Comparison of ENCODE assay signal across 8 cellular contexts in the genomic region with DNA sequence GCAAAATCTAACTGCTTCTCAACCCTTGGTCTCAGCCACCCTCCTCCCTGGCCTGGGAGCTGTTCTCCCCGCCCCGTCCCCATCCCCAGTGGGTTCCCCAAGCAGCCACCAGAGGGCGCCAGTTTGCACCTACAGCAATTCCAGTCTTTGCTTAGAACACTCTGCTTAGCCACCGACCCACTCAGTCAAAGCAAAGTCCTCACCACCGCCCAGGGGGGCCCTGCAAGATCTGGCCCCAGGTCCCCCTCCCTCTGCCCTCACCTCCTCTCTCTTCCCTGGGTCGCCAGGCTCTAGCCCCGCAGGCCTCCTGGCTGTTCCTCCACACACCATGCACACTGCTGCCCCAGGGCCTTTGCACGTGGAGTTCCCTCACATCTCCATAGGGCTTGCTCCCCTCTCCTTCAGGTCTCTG. TPM values are rescaled to one million over a fixed set of nuclear protein-coding genes. Genes with fewer than 3 reads are reported as not detected.
A peak's percentile ranks its signal among the peaks of the same experiment; 100 is the strongest.
DNase-seq lines count a peak whose midpoint lies in the region; ATAC-seq, FAIRE-seq and TF ChIP-seq lines count a peak whose summit lies in the region.

No MANE protein-coding gene starts in this region.

- ATAC-seq in HG02798 (IDR thresholded peaks at IDR 0.05; ENCODE audit: poor library complexity, unreplicated experiment) = no peak

- no peak overlapping the region for H2BK15ac ChIP-seq in neuronal stem cell (ENCODE audit: low read length)

- H4K20me1 ChIP-seq in fibroblast of lung (ENCODE audit: control insufficient read depth, extremely low read depth, insufficient read depth, low read length) = no peaks in the 10 kb centered on the region

- H2AK5ac ChIP-seq in neuronal stem cell (ENCODE audit: low read depth, low read length) = no peak overlapping the region

- no peak overlapping the region for H3K4ac ChIP-seq in neuronal stem cell (ENCODE audit: low read length)

- H3K27ac ChIP-seq in fibroblast of lung (ENCODE audit: insufficient read depth, low read length) = no peak overlapping the region
- no peak overlapping the region for H3K27ac ChIP-seq in neuronal stem cell (replicated peaks; ENCODE audit: low read length)
- no peak overlapping the region for H3K27ac ChIP-seq in tibial artery

- H3K4me2 ChIP-seq in fibroblast of lung (ENCODE audit: extremely low read depth, insufficient read depth, low read length) = no peak overlapping the region
- no peak overlapping the region for H3K4me2 ChIP-seq in neuronal stem cell (ENCODE audit: insufficient read depth, low read length, poor library complexity, severe bottlenecking)

- no peak overlapping the region for H4K91ac ChIP-seq in neuronal stem cell (ENCODE audit: low read depth, low read length, poor library complexity)

- H3K4me1 ChIP-seq in fibroblast of lung (ENCODE audit: control insufficient read depth, extremely low read depth, insufficient read depth, low read length) (no peaks in the 10 kb centered on the region), neuronal stem cell (ENCODE audit: control insufficient read depth in 2 of 2, insufficient read depth in 1 of 2, low read depth in 1 of 2, low read length in 2 of 2) (peaks cover 6 to 10% of the 10 kb centered on the region in 2 donors), tibial artery (no peaks in the 10 kb centered on the region)

- no peak overlapping the region for H3K14ac ChIP-seq in neuronal stem cell (ENCODE audit: low read length)

- no peak overlapping the region for H2BK12ac ChIP-seq in neuronal stem cell (ENCODE audit: low read length)

- H3K18ac ChIP-seq in neuronal stem cell (ENCODE audit: low read length) = peak overlapping the region; percentile 72

- H2BK120ac ChIP-seq in neuronal stem cell (ENCODE audit: low read depth, low read length) = peak overlapping the region; percentile 92

- H3K79me1 ChIP-seq in neuronal stem cell (ENCODE audit: low read depth, low read length) = no peaks in the 10 kb centered on the region

- TF ChIP-seq CTCF in fibroblast of lung (conservative IDR thresholded peaks at IDR 0.05 in 1 of 2, IDR thresholded peaks at IDR 0.05 in 1 of 2; ENCODE audit: low read depth in 1 of 2, low read length in 2 of 2) (peak; percentile 54 to 72), tibial artery (IDR thresholded peaks at IDR 0.05) (peak; percentile 54 to 63)

- no peak overlapping the region for H2BK5ac ChIP-seq in neuronal stem cell (ENCODE audit: low read length)

- TF ChIP-seq POLR2A in H54 (IDR thresholded peaks at IDR 0.05; ENCODE audit: low read depth, low read length) = no peak

- H3K9ac ChIP-seq in fibroblast of lung (ENCODE audit: insufficient read depth, low read length) (no peak overlapping the region), neuronal stem cell (ENCODE audit: low read depth, low read length, poor library complexity) (no peak overlapping the region)

- no peaks in the 10 kb centered on the region for H3K36me3 ChIP-seq in fibroblast of lung (ENCODE audit: control insufficient read depth, insufficient read depth, low read length)
- H3K36me3 ChIP-seq in neuronal stem cell (replicated peaks in 1 of 2; ENCODE audit: control insufficient read depth in 2 of 2, insufficient read depth in 2 of 2, low read length in 2 of 2) = no peaks in the 10 kb centered on the region
- H3K36me3 ChIP-seq in tibial artery = no peaks in the 10 kb centered on the region

- H3K4me3 ChIP-seq in fibroblast of lung (replicated peaks in 1 of 4; ENCODE audit: control extremely low read depth in 1 of 4, insufficient read depth in 1 of 4, low read depth in 3 of 4, low read length in 4 of 4) (no peak overlapping the region), neuronal stem cell (ENCODE audit: low read length in 2 of 2) (no peak overlapping the region), tibial artery (no peak overlapping the region)

- intact Hi-C loops in tibial artery (cut with DNase I; ENCODE audit: low total_unique reads) = no loop called here

- no peak for FAIRE-seq in H54 (lab: Jason Lieb, UNC)

- WGBS in neuronal stem cell (ENCODE audit: extremely low coverage in 2 of 2, insufficient read length in 2 of 2, insufficient replicate concordance in 1 of 2), 2 donors = no CpG with 5 or more reads among the region's 8 CpGs

- DNase-seq in AML-193 (lab: John Stamatoyannopoulos, UW) (peak; percentile 44 to 46), H54 (ENCODE audit: insufficient read length, low spot score) (peak; percentile 42), NOMO-1 treated with DMSO at 0.1 percent for 48 hours (lab: John Stamatoyannopoulos, UW; ENCODE audit: unreplicated experiment) (peak; percentile 33), activated T-cell treated with anti-CD3 and anti-CD28 coated beads for 4 hours (peak; percentile 77), fibroblast of lung (ENCODE audit: low read depth in 2 of 2) (peak; percentile 26 to 49), neuronal stem cell (ENCODE audit: low spot score) (peak; percentile 59), tibial artery (peak in 1 of 2 donors; percentile 59)

- peak overlapping the region; percentile 52 for H3K23ac ChIP-seq in neuronal stem cell (ENCODE audit: low read depth, low read length, poor library complexity)

- H2AFZ ChIP-seq in fibroblast of lung (ENCODE audit: low read length) = no peak overlapping the region
- no peak overlapping the region for H2AFZ ChIP-seq in neuronal stem cell (ENCODE audit: low read length)

- H3K79me2 ChIP-seq in fibroblast of lung (ENCODE audit: control insufficient read depth, insufficient read depth, low read length) = no peaks in the 10 kb centered on the region

- H4K8ac ChIP-seq in neuronal stem cell (ENCODE audit: low read depth, low read length) = peak overlapping the region; percentile 56

- H3K27me3 ChIP-seq in fibroblast of lung (ENCODE audit: control insufficient read depth, insufficient read depth, low read length) (no peaks in the 10 kb centered on the region), neuronal stem cell (ENCODE audit: control insufficient read depth in 3 of 3, insufficient read depth in 3 of 3, low read depth in 1 of 3, low read length in 3 of 3) (peaks cover 0 to 33% (median 2%) of the 10 kb centered on the region in 3 experiments), tibial artery (no peaks in the 10 kb centered on the region)

- H3K9me3 ChIP-seq in fibroblast of lung (ENCODE audit: control insufficient read depth, insufficient read depth, low read depth, low read length) = no peaks in the 10 kb centered on the region
- H3K9me3 ChIP-seq in neuronal stem cell (replicated peaks in 1 of 2; ENCODE audit: control insufficient read depth in 2 of 2, insufficient read depth in 1 of 2, low read depth in 1 of 2, low read length in 2 of 2) = peaks cover 0 to 2% of the 10 kb centered on the region in 2 donors
- no peaks in the 10 kb centered on the region for H3K9me3 ChIP-seq in tibial artery

RNA-seq across cellular contexts. Expression of a gene that starts 12.4 kb away (rescaled TPM):
- 2.8 and 8.3 TPM in 2 replicates for total RNA-seq in fibroblast of lung
- 3.9 and 4.0 TPM in 2 replicates for polyA plus RNA-seq in fibroblast of lung
- 3.7 and 5.2 TPM in 2 replicates for polyA plus RNA-seq in fibroblast of lung (2012)
- polyA minus RNA-seq in fibroblast of lung (ENCODE audit: low replicate concordance) = 5.4 and 12.3 TPM in 2 replicates
- polyA plus RNA-seq in neuronal stem cell (2013, experiment 1 of 2) = 8.5 TPM
- 8.9 TPM for polyA plus RNA-seq in neuronal stem cell (2013, experiment 2 of 2)

RNA-seq across cellular contexts. Expression of a gene that starts 12.8 kb away (rescaled TPM):
- not detected in 2 replicates for total RNA-seq in fibroblast of lung
- not detected in 2 replicates for polyA plus RNA-seq in fibroblast of lung
- not detected in 2 replicates for polyA plus RNA-seq in fibroblast of lung (2012)
- not detected in 2 replicates for polyA minus RNA-seq in fibroblast of lung (ENCODE audit: low replicate concordance)
- 0.13 TPM for polyA plus RNA-seq in neuronal stem cell (2013, experiment 1 of 2)
- 0.12 TPM for polyA plus RNA-seq in neuronal stem cell (2013, experiment 2 of 2)

RNA-seq across cellular contexts. Expression of a gene that starts 26.0 kb away (rescaled TPM):
- total RNA-seq in fibroblast of lung = 168 and 246 TPM in 2 replicates
- 303 and 488 TPM in 2 replicates for polyA plus RNA-seq in fibroblast of lung
- polyA plus RNA-seq in fibroblast of lung (2012) = 529 and 765 TPM in 2 replicates
- polyA minus RNA-seq in fibroblast of lung (ENCODE audit: low replicate concordance) = 721 and 1,057 TPM in 2 replicates
- 45.0 TPM for polyA plus RNA-seq in neuronal stem cell (2013, experiment 1 of 2)
- polyA plus RNA-seq in neuronal stem cell (2013, experiment 2 of 2) = 46.0 TPM

RNA-seq across cellular contexts. Expression of a gene that starts 40.0 kb away (rescaled TPM):
- total RNA-seq in fibroblast of lung = 42.4 and 59.0 TPM in 2 replicates
- polyA plus RNA-seq in fibroblast of lung = 145 TPM in 2 replicates
- polyA plus RNA-seq in fibroblast of lung (2012) = 220 and 240 TPM in 2 replicates
- polyA minus RNA-seq in fibroblast of lung (ENCODE audit: low replicate concordance) = 405 and 524 TPM in 2 replicates
- 361 TPM for polyA plus RNA-seq in neuronal stem cell (2013, experiment 1 of 2)
- polyA plus RNA-seq in neuronal stem cell (2013, experiment 2 of 2) = 364 TPM

RNA-seq across cellular contexts. Expression of a gene that starts 42.1 kb away (rescaled TPM):
- under 0.01 TPM in 2 replicates for total RNA-seq in fibroblast of lung
- 0.08 and 0.09 TPM in 2 replicates for polyA plus RNA-seq in fibroblast of lung
- 0.54 and 0.63 TPM in 2 replicates for polyA plus RNA-seq in fibroblast of lung (2012)
- 0.98 and 1.4 TPM in 2 replicates for polyA minus RNA-seq in fibroblast of lung (ENCODE audit: low replicate concordance)
- polyA plus RNA-seq in neuronal stem cell (2013, experiment 1 of 2) = 0.74 TPM
- polyA plus RNA-seq in neuronal stem cell (2013, experiment 2 of 2) = 0.72 TPM
